30 cellular contexts compared by ENCODE assay signal in the genomic region with DNA sequence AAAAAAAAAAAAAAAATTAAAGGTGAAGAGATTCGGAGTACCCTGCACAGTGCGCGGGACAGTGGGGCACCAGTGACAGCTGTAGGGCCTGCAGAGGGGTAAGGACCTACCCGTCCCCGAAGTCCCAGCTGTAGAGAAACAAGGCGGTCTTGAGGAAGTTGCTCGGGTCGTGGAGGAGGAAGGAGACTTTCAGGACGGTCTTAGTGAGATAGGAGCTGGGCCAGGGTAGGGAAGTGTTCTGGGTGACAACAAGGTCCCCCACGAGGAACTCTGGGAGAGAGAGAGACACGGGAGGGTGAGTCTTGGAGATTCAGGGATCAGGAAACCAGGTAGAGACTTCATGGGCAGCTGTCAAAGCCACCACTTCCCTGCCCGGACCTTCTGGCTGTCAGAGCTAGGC. TPM values are rescaled to one million over a fixed set of nuclear protein-coding genes. Genes with fewer than 3 reads are reported as not detected.
"Had no signal": no experiment of that assay in that cellular context is flagged by ENCODE, and none has a peak within 500 bp of the region (broad histone marks: within the 10 kb centered on the region; RNA-seq: fewer than 3 reads in every experiment).

No MANE protein-coding gene starts in this region.

- H3K4me3 ChIP-seq: esophagus muscularis mucosa, gastrocnemius medialis, heart left ventricle had no signal

- H3K4me3 Mint-ChIP-seq: activated CD4-positive, alpha-beta memory T cell treated with anti-CD3 and anti-CD28 coated beads, Interleukin-2, amount 10 ng/mL, durations not matched to agents 7 days and 5 days; activated CD4-positive, alpha-beta T cell treated with anti-CD3 and anti-CD28 coated beads, Interleukin-2, amount 10 ng/mL, durations not matched to agents 7 days and 5 days; activated naive CD4-positive, alpha-beta T cell treated with anti-CD3 and anti-CD28 coated beads, Interleukin-2, amount 10 ng/mL, durations not matched to agents 7 days and 5 days; activated naive CD8-positive, alpha-beta T cell treated with anti-CD3 and anti-CD28 coated beads, Interleukin-2, amount 10 ng/mL, durations not matched to agents 7 days and 5 days; activated T-cell treated with anti-CD3 and anti-CD28 coated beads, Interleukin-2, amount 50 U/mL, for 24 hours; activated T-cell treated with anti-CD3 and anti-CD28 coated beads, Interleukin-2, amount 50 U/mL, for 72 hours; effector memory CD8-positive, alpha-beta T cell; WTC11 had no signal

- H3K27ac ChIP-seq: esophagus muscularis mucosa, foreskin keratinocyte, gastrocnemius medialis, heart left ventricle, VCaP had no signal

- H3K4me1 Mint-ChIP-seq: activated CD4-positive, alpha-beta memory T cell treated with anti-CD3 and anti-CD28 coated beads, Interleukin-2, amount 10 ng/mL, durations not matched to agents 7 days and 5 days; activated CD4-positive, alpha-beta T cell treated with anti-CD3 and anti-CD28 coated beads, Interleukin-2, amount 10 ng/mL, durations not matched to agents 7 days and 5 days; activated naive CD4-positive, alpha-beta T cell treated with anti-CD3 and anti-CD28 coated beads, Interleukin-2, amount 10 ng/mL, durations not matched to agents 7 days and 5 days; activated naive CD8-positive, alpha-beta T cell treated with anti-CD3 and anti-CD28 coated beads, Interleukin-2, amount 10 ng/mL, durations not matched to agents 7 days and 5 days; WTC11 had no signal

- H3K36me3 ChIP-seq: esophagus muscularis mucosa, gastrocnemius medialis, heart left ventricle had no signal

- H3K9me3 Mint-ChIP-seq: activated CD4-positive, alpha-beta memory T cell treated with anti-CD3 and anti-CD28 coated beads, Interleukin-2, amount 10 ng/mL, durations not matched to agents 7 days and 5 days; activated CD4-positive, alpha-beta T cell treated with anti-CD3 and anti-CD28 coated beads, Interleukin-2, amount 10 ng/mL, durations not matched to agents 7 days and 5 days; activated naive CD4-positive, alpha-beta T cell treated with anti-CD3 and anti-CD28 coated beads, Interleukin-2, amount 10 ng/mL, durations not matched to agents 7 days and 5 days; activated naive CD4-positive, alpha-beta T cell treated with anti-CD3 and anti-CD28 coated beads, Interleukin-2, amount 50 U/mL, for 72 hours; activated naive CD8-positive, alpha-beta T cell treated with anti-CD3 and anti-CD28 coated beads, Interleukin-2, amount 10 ng/mL, durations not matched to agents 7 days and 5 days; activated T-cell treated with anti-CD3 and anti-CD28 coated beads, Interleukin-2, amount 50 U/mL, for 24 hours; activated T-cell treated with anti-CD3 and anti-CD28 coated beads, Interleukin-2, amount 50 U/mL, for 72 hours; effector memory CD8-positive, alpha-beta T cell; WTC11 had no signal

- H3K36me3 Mint-ChIP-seq: activated naive CD4-positive, alpha-beta T cell treated with anti-CD3 and anti-CD28 coated beads, Interleukin-2, amount 10 ng/mL, durations not matched to agents 7 days and 5 days; activated naive CD4-positive, alpha-beta T cell treated with anti-CD3 and anti-CD28 coated beads, Interleukin-2, amount 50 U/mL, for 72 hours; activated naive CD8-positive, alpha-beta T cell treated with anti-CD3 and anti-CD28 coated beads, Interleukin-2, amount 10 ng/mL, durations not matched to agents 7 days and 5 days; WTC11 had no signal

- H3K27ac Mint-ChIP-seq: activated CD4-positive, alpha-beta memory T cell treated with anti-CD3 and anti-CD28 coated beads, Interleukin-2, amount 10 ng/mL, durations not matched to agents 7 days and 5 days; activated naive CD4-positive, alpha-beta T cell treated with anti-CD3 and anti-CD28 coated beads, Interleukin-2, amount 10 ng/mL, durations not matched to agents 7 days and 5 days; activated naive CD4-positive, alpha-beta T cell treated with anti-CD3 and anti-CD28 coated beads, Interleukin-2, amount 50 U/mL, for 72 hours; activated naive CD8-positive, alpha-beta T cell treated with anti-CD3 and anti-CD28 coated beads, Interleukin-2, amount 10 ng/mL, durations not matched to agents 7 days and 5 days; activated T-cell treated with anti-CD3 and anti-CD28 coated beads, Interleukin-2, amount 50 U/mL, for 24 hours; activated T-cell treated with anti-CD3 and anti-CD28 coated beads, Interleukin-2, amount 50 U/mL, for 72 hours; effector memory CD8-positive, alpha-beta T cell; WTC11 had no signal

- H3K4me1 ChIP-seq: esophagus muscularis mucosa, foreskin keratinocyte, gastrocnemius medialis, heart left ventricle had no signal

- ATAC-seq: activated naive CD4-positive, alpha-beta T cell treated with anti-CD3 and anti-CD28 coated beads, Interleukin-2, amount 50 U/mL, for 72 hours; activated T-cell treated with anti-CD3 and anti-CD28 coated beads, Interleukin-2, amount 50 U/mL, for 72 hours; effector memory CD8-positive, alpha-beta T cell; foreskin keratinocyte; gastrocnemius medialis; heart left ventricle; WTC11 had no signal

- DNase-seq: activated CD4-positive, alpha-beta memory T cell treated with anti-CD3 and anti-CD28 coated beads, Interleukin-2, amount 10 ng/mL, durations not matched to agents 7 days and 5 days; activated CD4-positive, alpha-beta T cell treated with anti-CD3 and anti-CD28 coated beads for 1 hour; activated CD4-positive, alpha-beta T cell treated with anti-CD3 and anti-CD28 coated beads for 4 hours; activated CD4-positive, alpha-beta T cell treated with anti-CD3 and anti-CD28 coated beads, Interleukin-2, amount 10 ng/mL, durations not matched to agents 7 days and 5 days; activated CD4-positive, alpha-beta T cell treated with anti-CD3 and anti-CD28 coated beads, Interleukin-2, amount 50 U/mL, for 4 hours; activated CD8-positive, alpha-beta memory T cell treated with anti-CD3 and anti-CD28 coated beads, Interleukin-2, amount 50 U/mL, for 48 hours; activated gamma-delta T cell; activated naive CD4-positive, alpha-beta T cell; activated naive CD4-positive, alpha-beta T cell treated with anti-CD3 and anti-CD28 coated beads, Interleukin-2, amount 10 ng/mL, durations not matched to agents 7 days and 5 days; activated naive CD8-positive, alpha-beta T cell treated with anti-CD3 and anti-CD28 coated beads, Interleukin-2, amount 10 ng/mL, durations not matched to agents 7 days and 5 days; activated T-cell treated with anti-CD3 and anti-CD28 coated beads for 4 hours; activated T-cell treated with anti-CD3 and anti-CD28 coated beads, Interleukin-2, amount 50 U/mL, for 24 hours; activated T-cell treated with anti-CD3 and anti-CD28 coated beads, Interleukin-2, amount 50 U/mL, for 72 hours; anterior cingulate cortex; caudate nucleus; cortex of kidney; dermis blood vessel endothelial cell; effector CD4-positive, alpha-beta T cell; effector memory CD8-positive, alpha-beta T cell; erythroblast; foreskin keratinocyte; gastrocnemius medialis; glutamatergic neuron; heart left ventricle; T-helper 2 cell had no signal

- H3K9me3 ChIP-seq: esophagus muscularis mucosa, gastrocnemius medialis, heart left ventricle had no signal

RNA-seq across cellular contexts. Expression of gene TMEM130, which starts 9.7 kb away (rescaled TPM):
- total RNA-seq: activated CD4-positive, alpha-beta memory T cell treated with anti-CD3 and anti-CD28 coated beads, Interleukin-2, amount 10 ng/mL, durations not matched to agents 7 days and 5 days; activated CD4-positive, alpha-beta T cell treated with anti-CD3 and anti-CD28 coated beads, Interleukin-2, amount 10 ng/mL, durations not matched to agents 7 days and 5 days; activated naive CD4-positive, alpha-beta T cell treated with anti-CD3 and anti-CD28 coated beads, Interleukin-2, amount 50 U/mL, for 72 hours; activated naive CD8-positive, alpha-beta T cell treated with anti-CD3 and anti-CD28 coated beads, Interleukin-2, amount 10 ng/mL, durations not matched to agents 7 days and 5 days; dermis blood vessel endothelial cell; foreskin keratinocyte; gastrocnemius medialis; T-helper 1 cell treated with Interleukin-12 subunit alpha and Interleukin-12 subunit beta and Interleukin-4 antibody, amounts not matched to agents 30 ng/mL and 1 ng/mL, for 36 hours had no signal
- polyA plus RNA-seq: foreskin keratinocyte had no signal
